ENCODE assay signal across 13 cellular contexts in genomic region chr1:52574594-52574993, GRCh38. TPM values are rescaled to one million over a fixed set of nuclear protein-coding genes. Genes with fewer than 3 reads are reported as not detected.
A peak's percentile ranks its signal among the peaks of the same experiment; 100 is the strongest.
DNase-seq lines count a peak whose midpoint lies in the region; ATAC-seq and TF ChIP-seq lines count a peak whose summit lies in the region.
"Had no signal": no experiment of that assay in that cellular context is flagged by ENCODE, and none has a peak within 500 bp of the region (broad histone marks: within the 10 kb centered on the region; RNA-seq: fewer than 3 reads in every experiment).

No MANE protein-coding gene starts in this region.

- H3K27ac ChIP-seq in coronary artery: no peak overlapping the region
- H3K27ac ChIP-seq: BLaER1 treated with 17β-estradiol and CSF1 and Interleukin-3, amounts not matched to agents 10 nM and 100 nM; pancreas; SJCRH30 had no signal

- POLR2A ChIA-PET in GM10248 (lab: Yijun Ruan, JAX): no interaction called here

- H3K36me3 Mint-ChIP-seq in HFFc6 (ENCODE audit: low read depth): no peaks in the 10 kb centered on the region
- H3K36me3 Mint-ChIP-seq in activated T-helper 17 cell treated with anti-CD3 and anti-CD28 coated beads, Interleukin-2, amount 50 U/mL, for 72 hours (ENCODE audit: low read depth): no peaks in the 10 kb centered on the region

- CTCF ChIA-PET in GM10248 (lab: Yijun Ruan, JAX): interaction anchor here (1.3 kb wide), 1 partner anchor 19 kb away, joined by 4 read pairs; no protein-coding TSS in a partner anchor

- peaks cover 4% of the 10 kb centered on the region for H3K27me3 Mint-ChIP-seq in HFFc6 (ENCODE audit: insufficient read depth)
- no peaks in the 10 kb centered on the region for H3K27me3 Mint-ChIP-seq in activated T-helper 17 cell treated with anti-CD3 and anti-CD28 coated beads, Interleukin-2, amount 50 U/mL, for 72 hours

- no peaks in the 10 kb centered on the region for H3K9me3 Mint-ChIP-seq in HFFc6
- no peaks in the 10 kb centered on the region for H3K9me3 Mint-ChIP-seq in activated T-helper 17 cell treated with anti-CD3 and anti-CD28 coated beads, Interleukin-2, amount 50 U/mL, for 72 hours

- peak overlapping the region; percentile 14; the same call in 1 of the 2 replicates for H3K4me3 Mint-ChIP-seq in HFFc6
- H3K4me3 Mint-ChIP-seq in activated T-helper 17 cell treated with anti-CD3 and anti-CD28 coated beads, Interleukin-2, amount 50 U/mL, for 72 hours: no peak overlapping the region

- peak; percentile 96 for ATAC-seq in SK-N-SH treated with all-trans-retinoic acid at 6 μM for 48 hours
- ATAC-seq in left lobe of liver: no peak
- ATAC-seq in activated T-helper 17 cell treated with anti-CD3 and anti-CD28 coated beads, Interleukin-2, amount 50 U/mL, for 72 hours (replicated peaks): no peak

- peaks cover 31% of the 10 kb centered on the region for H3K4me1 Mint-ChIP-seq in HFFc6 (ENCODE audit: low read depth)
- peaks cover 14% of the 10 kb centered on the region for H3K4me1 Mint-ChIP-seq in activated T-helper 17 cell treated with anti-CD3 and anti-CD28 coated beads, Interleukin-2, amount 50 U/mL, for 72 hours

- H3K27ac Mint-ChIP-seq in HFFc6: peak overlapping the region; percentile 80
- no peak overlapping the region for H3K27ac Mint-ChIP-seq in activated T-helper 17 cell treated with anti-CD3 and anti-CD28 coated beads, Interleukin-2, amount 50 U/mL, for 72 hours

- H3K4me3 ChIP-seq in coronary artery: no peak overlapping the region
- H3K4me3 ChIP-seq: BLaER1 treated with 17β-estradiol and CSF1 and Interleukin-3, amounts not matched to agents 10 nM and 100 nM; pancreas; SJCRH30 had no signal

- DNase-seq in A172 (ENCODE audit: low spot score) (peak; percentile 87), HFFc6 (peak; percentile 96), fibroblast of the conjunctiva (ENCODE audit: low read depth) (peak; percentile 90), left lobe of liver (ENCODE audit: low spot score) (no peak), coronary artery (ENCODE audit: low spot score) (no peak), GM10248 (ENCODE audit: extremely low spot score) (no peak)
- DNase-seq: central memory CD4-positive, alpha-beta T cell; NCI-H1694 treated with DMSO at 0.1 percent for 48 hours; pancreas; SJCRH30 had no signal

- TF ChIP-seq CTCF in HFFc6 (IDR thresholded peaks at IDR 0.05) (no peak), coronary artery (IDR thresholded peaks at IDR 0.05) (no peak), GM10248 (IDR thresholded peaks at IDR 0.05; ENCODE audit: control extremely low read depth, extremely low read depth, low read depth, missing control alignments) (no peak)

TF ChIP-seq in SK-N-SH treated with all-trans-retinoic acid at 6 μM for 48 hours, 23 proteins besides CTCF, POLR2A, EP300 and RAD21 (continues in another document):
- TF ChIP-seq PPARA (CRISPR knock-in tag; IDR thresholded peaks at IDR 0.05; ENCODE audit: borderline replicate concordance) (no peak), ZFP30 (CRISPR knock-in tag; IDR thresholded peaks at IDR 0.05) (no peak), ARNTL (CRISPR knock-in tag; IDR thresholded peaks at IDR 0.05; ENCODE audit: borderline replicate concordance, low read depth) (no peak), ZC3H10 (CRISPR knock-in tag; IDR thresholded peaks at IDR 0.05) (peak; percentile 39; the same call in 1 of the 2 replicates), CREB5 (CRISPR knock-in tag; IDR thresholded peaks at IDR 0.05; ENCODE audit: low read depth) (no peak), SNAI2 (CRISPR knock-in tag; IDR thresholded peaks at IDR 0.05) (no peak), ZNF70 (CRISPR knock-in tag; IDR thresholded peaks at IDR 0.05) (no peak), TSHZ2 (CRISPR knock-in tag; IDR thresholded peaks at IDR 0.05) (no peak), ZNF8 (CRISPR knock-in tag; IDR thresholded peaks at IDR 0.05) (no peak), BACH2 (CRISPR knock-in tag; IDR thresholded peaks at IDR 0.05; ENCODE audit: borderline replicate concordance) (no peak), GLIS3 (CRISPR knock-in tag; IDR thresholded peaks at IDR 0.05) (no peak), ESRRG (CRISPR knock-in tag; IDR thresholded peaks at IDR 0.05) (no peak), OSR1 (CRISPR knock-in tag; IDR thresholded peaks at IDR 0.05) (no peak), CSDC2 (CRISPR knock-in tag; IDR thresholded peaks at IDR 0.05) (peak; percentile 79; the same call in 1 of the 2 replicates), POU6F1 (CRISPR knock-in tag; IDR thresholded peaks at IDR 0.05; ENCODE audit: borderline replicate concordance, low read depth) (no peak), CSRNP3 (CRISPR knock-in tag; IDR thresholded peaks at IDR 0.05) (no peak)

RNA-seq across cellular contexts. Expression of gene TUT4, which starts 21.7 kb away (rescaled TPM):
- total RNA-seq in A172 (2014; rRNA removed; shearing (Covaris generic)): 24.6 and 36.6 TPM in 2 replicates
- total RNA-seq in HFFc6 (2021; fragmentation: NEBNext Ultra II Directional; extraction: Animal tissue kit (Norgen Biotek cat#: 25700)): 10 to 100 TPM; 24.1 to 32.0 (median 27.2) TPM
- total RNA-seq in left lobe of liver: 22.5 TPM
- total RNA-seq in activated T-helper 17 cell treated with anti-CD3 and anti-CD28 coated beads, Interleukin-2, amount 50 U/mL, for 72 hours: 100 to 1,000 TPM in 1 of 2 donors, 10 to 100 TPM in 1; 66.6 to 111 TPM

RNA-seq across cellular contexts. Expression of gene GPX7, which starts 27.6 kb away (rescaled TPM):
- total RNA-seq in A172 (2014; rRNA removed; shearing (Covaris generic)): not detected in 2 replicates
- 10 to 100 TPM; 15.5 to 24.6 (median 18.6) TPM for total RNA-seq in HFFc6 (2021; fragmentation: NEBNext Ultra II Directional; extraction: Animal tissue kit (Norgen Biotek cat#: 25700))
- 2.1 TPM for total RNA-seq in left lobe of liver
- total RNA-seq in activated T-helper 17 cell treated with anti-CD3 and anti-CD28 coated beads, Interleukin-2, amount 50 U/mL, for 72 hours: 10 to 100 TPM; 14.0 to 20.5 TPM

RNA-seq across cellular contexts. Expression of gene SHISAL2A, which starts 58.4 kb away (rescaled TPM):
- total RNA-seq in A172 (2014; rRNA removed; shearing (Covaris generic)): not detected in 2 replicates
- total RNA-seq in HFFc6 (2021; fragmentation: NEBNext Ultra II Directional; extraction: Animal tissue kit (Norgen Biotek cat#: 25700)): not detected
- total RNA-seq in left lobe of liver: 0.23 TPM
- 1 to 10 TPM; 7.1 to 8.9 TPM for total RNA-seq in activated T-helper 17 cell treated with anti-CD3 and anti-CD28 coated beads, Interleukin-2, amount 50 U/mL, for 72 hours
- total RNA-seq: SJCRH30 had no signal

Comparison
In these comparisons a context has a peak if more than half of its experiments do, and no peak if none do; other contexts are left out.
1. DNase-seq: peak in A172 (single experiment), HFFc6 (single experiment) and fibroblast of the conjunctiva (single experiment); none in left lobe of liver (single experiment), coronary artery (single experiment) and GM10248 (single experiment).